8 cellular contexts compared by ENCODE assay signal in genomic region chr12:47837190-47838171, GRCh38. TPM values are rescaled to one million over a fixed set of nuclear protein-coding genes. Genes with fewer than 3 reads are reported as not detected.
DNase-seq lines count a peak whose midpoint lies in the region; TF ChIP-seq lines count a peak whose summit lies in the region.

No MANE protein-coding gene starts in this region.

- intact Hi-C loops in left ventricle myocardium inferior (cut with micrococcal nuclease): loop anchor here (5.0 to 10.0 kb wide), 3 partner anchors 35 to 120 kb away; partner anchors contain the start of gene SLC48A1

- H3K27me3 ChIP-seq in GM06990 (replicated peaks; ENCODE audit: control insufficient read depth, insufficient read depth, low read length) (peaks cover 1% of the 10 kb centered on the region; the same call in 1 of the 2 replicates), MG63 (no peaks in the 10 kb centered on the region), SU-DHL-6 (ENCODE audit: low read length) (no peaks in the 10 kb centered on the region), left ventricle myocardium inferior (ENCODE audit: low read depth) (no peaks in the 10 kb centered on the region)

- H3K4me1 ChIP-seq in left ventricle myocardium inferior: peaks cover 13% of the 10 kb centered on the region

- TF ChIP-seq CTCF in GM06990 (IDR thresholded peaks at IDR 0.05; ENCODE audit: insufficient read depth, low read length, poor library complexity, severe bottlenecking) (peak; percentile 72), SU-DHL-6 (IDR thresholded peaks at IDR 0.05; ENCODE audit: insufficient read depth, low read length, poor library complexity, severe bottlenecking) (peak; percentile 87), left ventricle myocardium inferior (IDR thresholded peaks at IDR 0.05; ENCODE audit: borderline replicate concordance) (peak; percentile 92)

- no peaks in the 10 kb centered on the region for H3K9me2 ChIP-seq in SU-DHL-6 (replicated peaks; ENCODE audit: insufficient read depth, low read length)

- H3K4me2 ChIP-seq in SU-DHL-6 (ENCODE audit: low read depth, low read length, poor library complexity, severe bottlenecking): peak overlapping the region; percentile 78

- no peaks in the 10 kb centered on the region for H4K20me1 ChIP-seq in SU-DHL-6 (ENCODE audit: low read depth, low read length)

- H3K4me3 ChIP-seq in GM06990 (replicated peaks; ENCODE audit: low read depth, low read length) (no peak overlapping the region), MG63 (no peak overlapping the region), SU-DHL-6 (ENCODE audit: insufficient read depth, low read length, poor library complexity, severe bottlenecking) (no peak overlapping the region), left ventricle myocardium inferior (no peak overlapping the region)

- no peaks in the 10 kb centered on the region for H3K36me3 ChIP-seq in GM06990 (ENCODE audit: control insufficient read depth, insufficient read depth, low read length)
- no peaks in the 10 kb centered on the region for H3K36me3 ChIP-seq in MG63
- no peaks in the 10 kb centered on the region for H3K36me3 ChIP-seq in SU-DHL-6 (ENCODE audit: low read length)
- no peaks in the 10 kb centered on the region for H3K36me3 ChIP-seq in left ventricle myocardium inferior

- DNase-seq in GM06990 (ENCODE audit: extremely low read depth, insufficient read length) (no peak), MG63 (peak; percentile 42), amygdala (lab: John Stamatoyannopoulos, UW) (peak in 31 of 56 donors; percentile 7 to 58 (median 26)), left ventricle myocardium inferior (peak; percentile 75), retina (peak; percentile 71), foreskin melanocyte (no peak), GOT3 (lab: John Stamatoyannopoulos, UW) (no peak)

- no peaks in the 10 kb centered on the region for H3K9me3 ChIP-seq in MG63
- H3K9me3 ChIP-seq in SU-DHL-6 (ENCODE audit: insufficient read depth, low read length): no peaks in the 10 kb centered on the region
- no peaks in the 10 kb centered on the region for H3K9me3 ChIP-seq in left ventricle myocardium inferior (replicated peaks)

- peak overlapping the region; percentile 94 for H3K27ac ChIP-seq in SU-DHL-6 (ENCODE audit: low read depth, low read length)
- H3K27ac ChIP-seq in left ventricle myocardium inferior (replicated peaks): no peak overlapping the region

- H3F3A ChIP-seq in SU-DHL-6 (ENCODE audit: insufficient read depth): peaks cover 48% of the 10 kb centered on the region

- H3K9ac ChIP-seq in SU-DHL-6 (ENCODE audit: low read length): peak overlapping the region; percentile 37

- H2AFZ ChIP-seq in SU-DHL-6 (ENCODE audit: low read depth, low read length, severe bottlenecking): no peak overlapping the region

- H3K79me2 ChIP-seq in SU-DHL-6 (ENCODE audit: insufficient read depth, low read length): no peaks in the 10 kb centered on the region

RNA-seq across cellular contexts. Expression of gene HDAC7, which starts 17.8 kb away (rescaled TPM):
- 30.5 and 31.5 TPM in 2 replicates for total RNA-seq in MG63 (2014; rRNA removed; shearing (Covaris generic); ENCODE audit: low replicate concordance)
- 47.1 TPM for total RNA-seq in left ventricle myocardium inferior

Comparison
In these comparisons a context has a peak if more than half of its experiments do, and no peak if none do; other contexts are left out.
1. DNase-seq: peak in MG63 (single experiment), amygdala (31 of 56), left ventricle myocardium inferior (single experiment) and retina (single experiment); none in GM06990 (single experiment), foreskin melanocyte (single experiment) and GOT3 (single experiment).
2. Peak in every context shown above with its lines, with median percentiles within 50 percentile points of each other: CTCF ChIP-seq.